In the genomic region with DNA sequence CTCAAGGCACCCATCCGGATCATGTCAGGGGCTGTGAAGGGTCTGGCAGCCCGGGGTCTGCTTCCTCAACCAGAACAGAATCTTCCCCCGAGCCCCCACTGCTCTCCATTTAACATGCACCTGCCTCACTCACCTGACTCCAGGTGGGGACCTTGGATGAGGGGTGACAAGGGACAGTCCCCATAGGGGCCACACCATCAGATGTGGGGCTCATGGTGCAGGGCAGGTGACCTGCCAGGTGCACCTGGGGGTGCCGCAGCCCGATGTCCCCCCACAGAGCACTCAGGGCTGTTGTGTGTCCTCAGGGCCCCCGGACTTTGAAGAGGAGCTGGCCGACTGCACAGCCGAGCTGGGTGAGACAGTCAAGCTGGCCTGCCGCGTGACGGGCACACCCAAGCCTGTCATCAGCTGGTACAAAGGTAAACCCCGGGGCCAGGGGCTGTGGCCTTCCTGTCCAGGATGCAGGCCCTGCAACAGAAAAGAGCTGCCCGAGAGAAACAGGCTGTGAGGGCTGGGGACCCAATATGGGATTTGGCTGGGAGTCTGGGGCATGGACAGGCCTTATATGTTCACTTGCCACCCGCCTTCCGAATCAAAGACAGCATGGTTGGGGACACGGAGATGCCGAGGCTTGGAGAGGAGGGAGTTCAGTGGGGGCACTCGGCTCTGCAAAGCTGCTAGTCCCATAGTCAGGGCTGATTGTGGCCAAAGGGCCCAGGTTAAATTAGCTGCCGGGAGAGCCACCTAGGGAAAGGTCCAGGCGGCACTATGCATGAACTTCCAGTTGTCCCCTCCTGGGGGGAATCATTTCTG, we compare ENCODE assay signal across 19 cellular contexts.
A peak's percentile ranks its signal among the peaks of the same experiment; 100 is the strongest.
DNase-seq lines count a peak whose midpoint lies in the region; ATAC-seq and TF ChIP-seq lines count a peak whose summit lies in the region.
"Had no signal": no experiment of that assay in that cellular context is flagged by ENCODE, and none has a peak within 500 bp of the region (broad histone marks: within the 10 kb centered on the region; RNA-seq: fewer than 3 reads in every experiment).

No MANE protein-coding gene starts in this region.

- H3K27me3 ChIP-seq in PC-9 (ENCODE audit: insufficient read depth, low read depth) (no peaks in the 10 kb centered on the region), left lung (no peaks in the 10 kb centered on the region)
- H3K27me3 ChIP-seq: brain microvascular endothelial cell, neutrophil had no signal

- H3K4me3 ChIP-seq in PC-9, result no peak overlapping the region
- H3K4me3 ChIP-seq in left lung, result no peak overlapping the region
- H3K4me3 ChIP-seq: GM23338 had no signal

- H3K27ac Mint-ChIP-seq in activated CD8-positive, alpha-beta memory T cell treated with anti-CD3 and anti-CD28 coated beads, Interleukin-2, amount 10 ng/mL, durations not matched to agents 7 days and 5 days, result no peak overlapping the region
- no peak overlapping the region for H3K27ac Mint-ChIP-seq in WTC11
- H3K27ac Mint-ChIP-seq: activated CD4-positive, alpha-beta T cell treated with anti-CD3 and anti-CD28 coated beads, Interleukin-2, amount 10 ng/mL, durations not matched to agents 7 days and 5 days; GM23338 had no signal

- H3K36me3 ChIP-seq in PC-9 (ENCODE audit: low read depth) (no peaks in the 10 kb centered on the region), left lung (peaks cover 0 to 21% of the 10 kb centered on the region in 2 donors)
- H3K36me3 ChIP-seq: brain microvascular endothelial cell, neutrophil had no signal

- CTCF ChIA-PET in activated CD8-positive, alpha-beta memory T cell treated with anti-CD3 and anti-CD28 coated beads, Interleukin-2, amount 10 ng/mL, durations not matched to agents 7 days and 5 days (lab: Charles Lee), result interaction anchor here (1.1 to 1.8 kb wide), 2 partner anchors 64 to 173 kb away, joined by 3 to 5 read pairs; partner anchors contain the start of gene TRIM11
- CTCF ChIA-PET in PC-9 (lab: Charles Lee) (no interaction called here), WTC11 (lab: Charles Lee) (interaction anchor here (0.8 to 2.2 kb wide), 5 partner anchors 26 to 343 kb away, joined by 3 to 12 read pairs (median 6); no protein-coding TSS in a partner anchor)

- H3K79me2 ChIP-seq in PC-9 (ENCODE audit: low read depth), result no peaks in the 10 kb centered on the region

- no peak overlapping the region for H3K4me3 Mint-ChIP-seq in activated CD8-positive, alpha-beta memory T cell treated with anti-CD3 and anti-CD28 coated beads, Interleukin-2, amount 10 ng/mL, durations not matched to agents 7 days and 5 days
- no peak overlapping the region for H3K4me3 Mint-ChIP-seq in WTC11
- H3K4me3 Mint-ChIP-seq: activated CD4-positive, alpha-beta T cell treated with anti-CD3 and anti-CD28 coated beads, Interleukin-2, amount 10 ng/mL, durations not matched to agents 7 days and 5 days; GM23338 had no signal

- ATAC-seq in activated CD8-positive, alpha-beta memory T cell treated with anti-CD3 and anti-CD28 coated beads, Interleukin-2, amount 10 ng/mL, durations not matched to agents 7 days and 5 days, result no peak
- ATAC-seq in left lung (no peak), sciatic nerve (no peak), WTC11 (no peak), HG03159 (IDR thresholded peaks at IDR 0.05; ENCODE audit: unreplicated experiment) (no peak)
- ATAC-seq: stimulated activated naive CD8-positive, alpha-beta T cell treated with anti-CD3 and anti-CD28 coated beads, Interleukin-15, Interleukin-2, amounts not matched to agents 100 U/mL and 50 U/mL, for 24 hours had no signal

- H4K20me1 ChIP-seq in PC-9 (ENCODE audit: insufficient read depth), result no peaks in the 10 kb centered on the region

- POLR2A ChIA-PET in PC-9 (lab: Charles Lee; ENCODE audit: unreplicated experiment), result no interaction called here
- POLR2A ChIA-PET in WTC11 (lab: Charles Lee), result no interaction called here

- no peaks in the 10 kb centered on the region for H3K9me2 ChIP-seq in PC-9 (ENCODE audit: insufficient read depth)

- 0 out of 2 replicates have a peak, but pooled peaks cover 10% of the 10 kb centered on the region for H3F3A ChIP-seq in PC-9 (ENCODE audit: insufficient read depth, low read depth)

- no peaks in the 10 kb centered on the region for H3K27me3 Mint-ChIP-seq in activated CD8-positive, alpha-beta memory T cell treated with anti-CD3 and anti-CD28 coated beads, Interleukin-2, amount 10 ng/mL, durations not matched to agents 7 days and 5 days
- H3K27me3 Mint-ChIP-seq in WTC11 (ENCODE audit: low read depth), result no peaks in the 10 kb centered on the region
- H3K27me3 Mint-ChIP-seq: activated CD4-positive, alpha-beta T cell treated with anti-CD3 and anti-CD28 coated beads, Interleukin-2, amount 10 ng/mL, durations not matched to agents 7 days and 5 days had no signal

- no peaks in the 10 kb centered on the region for H3K36me3 Mint-ChIP-seq in activated CD8-positive, alpha-beta memory T cell treated with anti-CD3 and anti-CD28 coated beads, Interleukin-2, amount 10 ng/mL, durations not matched to agents 7 days and 5 days
- peaks cover 21% of the 10 kb centered on the region for H3K36me3 Mint-ChIP-seq in WTC11

- H3K27ac ChIP-seq in PC-9 (no peak overlapping the region), left lung (no peak overlapping the region)
- H3K27ac ChIP-seq: brain microvascular endothelial cell, neutrophil had no signal

- TF ChIP-seq CTCF in PC-9 (conservative IDR thresholded peaks at IDR 0.05) (no peak), left lung (IDR thresholded peaks at IDR 0.05) (no peak), WTC11 (IDR thresholded peaks at IDR 0.05) (no peak)

- no peak overlapping the region for H2AFZ ChIP-seq in PC-9
- H2AFZ ChIP-seq: GM23338 had no signal

- peak; percentile 10 for DNase-seq in activated CD8-positive, alpha-beta memory T cell treated with anti-CD3 and anti-CD28 coated beads, Interleukin-2, amount 50 U/mL, for 4 hours
- DNase-seq in activated CD8-positive, alpha-beta memory T cell treated with anti-CD3 and anti-CD28 coated beads, Interleukin-2, amount 10 ng/mL, durations not matched to agents 7 days and 5 days, result no peak
- DNase-seq in PC-9 (no peak), left lung (peak; percentile 26 to 59), sciatic nerve (ENCODE audit: low spot score) (peak; percentile 45), WTC11 (ENCODE audit: low spot score) (no peak)
- DNase-seq in stimulated activated CD4-positive, alpha-beta T cell treated with anti-CD3 and anti-CD28 coated beads, Interleukin-12 subunit alpha, Interleukin-12 subunit beta, amount 100 ng/mL, for 4 hours, result no peak
- DNase-seq: activated CD4-positive, alpha-beta T cell treated with anti-CD3 and anti-CD28 coated beads, Interleukin-2, amount 10 ng/mL, durations not matched to agents 7 days and 5 days; brain microvascular endothelial cell; cortex of kidney; Kasumi-1; NCI-H1105; NCI-H524; stimulated activated CD4-positive, alpha-beta T cell treated with anti-CD3 and anti-CD28 coated beads, Interleukin-2, amount 100 ng/mL, for 24 hours; stimulated activated naive CD8-positive, alpha-beta T cell treated with anti-CD3 and anti-CD28 coated beads, Interleukin-15, Interleukin-2, amounts not matched to agents 100 U/mL and 50 U/mL, for 24 hours; SW 1271 had no signal

- no peaks in the 10 kb centered on the region for H3K9me3 Mint-ChIP-seq in activated CD8-positive, alpha-beta memory T cell treated with anti-CD3 and anti-CD28 coated beads, Interleukin-2, amount 10 ng/mL, durations not matched to agents 7 days and 5 days (ENCODE audit: low read depth)
- peaks cover 12% of the 10 kb centered on the region for H3K9me3 Mint-ChIP-seq in WTC11

- H3K9me3 ChIP-seq in PC-9 (ENCODE audit: insufficient read depth, low read depth) (peaks cover 12% of the 10 kb centered on the region), left lung (no peaks in the 10 kb centered on the region)
- H3K9me3 ChIP-seq: neutrophil had no signal

- H3K4me2 ChIP-seq in PC-9, result peak overlapping the region; percentile 29; the same call in 1 of the 2 replicates
- H3K4me2 ChIP-seq: GM23338 had no signal

- intact Hi-C loops in PC-9 (cut with micrococcal nuclease; ENCODE audit: unreplicated experiment), result no loop called here
- intact Hi-C loops in left lung (cut with DNase I), result no loop called here
- intact Hi-C loops in sciatic nerve (cut with DNase I), result no loop called here

- H3K4me1 ChIP-seq in PC-9 (replicated peaks; ENCODE audit: insufficient read depth), result no peaks in the 10 kb centered on the region
- H3K4me1 ChIP-seq in left lung, result no peaks in the 10 kb centered on the region

- H3K4me1 Mint-ChIP-seq in activated CD8-positive, alpha-beta memory T cell treated with anti-CD3 and anti-CD28 coated beads, Interleukin-2, amount 10 ng/mL, durations not matched to agents 7 days and 5 days, result no peaks in the 10 kb centered on the region
- H3K4me1 Mint-ChIP-seq in WTC11, result no peaks in the 10 kb centered on the region
- H3K4me1 Mint-ChIP-seq: GM23338 had no signal

- BruUV-seq in PC-9 (replicated peaks; lab: Mats Ljungman, UMichigan), result no TSS peak

TF ChIP-seq in WTC11, 78 proteins besides CTCF, POLR2A, EP300 and RAD21:
- no peak for TF ChIP-seq NFATC4 (CRISPR knock-in tag; IDR thresholded peaks at IDR 0.05)
- no peak for TF ChIP-seq SOX15 (CRISPR knock-in tag; IDR thresholded peaks at IDR 0.05)
- TF ChIP-seq ZNF219 (CRISPR knock-in tag; IDR thresholded peaks at IDR 0.05; ENCODE audit: borderline replicate concordance), result no peak
- TF ChIP-seq JAZF1 (CRISPR knock-in tag; IDR thresholded peaks at IDR 0.05), result no peak

Comparison
In these comparisons a context has a peak if more than half of its experiments do, and no peak if none do; other contexts are left out.
1. DNase-seq: peak in activated CD8-positive, alpha-beta memory T cell treated with anti-CD3 and anti-CD28 coated beads, Interleukin-2, amount 50 U/mL, for 4 hours (single experiment), left lung (2 of 2) and sciatic nerve (single experiment); none in activated CD8-positive, alpha-beta memory T cell treated with anti-CD3 and anti-CD28 coated beads, Interleukin-2, amount 10 ng/mL, durations not matched to agents 7 days and 5 days (single experiment), PC-9 (0 of 2), WTC11 (single experiment) and stimulated activated CD4-positive, alpha-beta T cell treated with anti-CD3 and anti-CD28 coated beads, Interleukin-12 subunit alpha, Interleukin-12 subunit beta, amount 100 ng/mL, for 4 hours (single experiment).